ENCODE assay signal across 14 cellular contexts in genomic region chr2:71675296-71675695, GRCh38.
DNase-seq lines count a peak whose midpoint lies in the region; ATAC-seq, FAIRE-seq and TF ChIP-seq lines count a peak whose summit lies in the region.
"Had no signal": no experiment of that assay in that cellular context is flagged by ENCODE, and none has a peak within 500 bp of the region (broad histone marks: within the 10 kb centered on the region; RNA-seq: fewer than 3 reads in every experiment).

No MANE protein-coding gene starts in this region.

- intact Hi-C loops in PC-9 (cut with micrococcal nuclease; ENCODE audit: unreplicated experiment), result no loop called here
- intact Hi-C loops in activated CD4-positive, alpha-beta T cell treated with anti-CD3 and anti-CD28 coated beads for 36 hours (cut with DNase I, micrococcal nuclease), result no loop called here

- no TSS peak for BruUV-seq in PC-9 (replicated peaks; lab: Mats Ljungman, UMichigan)

- no peaks in the 10 kb centered on the region for H3K36me3 ChIP-seq in PC-9 (ENCODE audit: low read depth)
- H3K36me3 ChIP-seq in keratinocyte (ENCODE audit: control insufficient read depth in 2 of 2, extremely low read depth in 1 of 2, insufficient read depth in 2 of 2, low read length in 2 of 2), result no peaks in the 10 kb centered on the region
- H3K36me3 ChIP-seq in upper lobe of left lung, result peaks cover 0 to 37% (median 5%) of the 10 kb centered on the region in 4 donors
- H3K36me3 ChIP-seq: thoracic aorta had no signal

- no peak overlapping the region for H3K27ac Mint-ChIP-seq in activated T-cell treated with anti-CD3 and anti-CD28 coated beads, Interleukin-2, amount 50 U/mL, for 72 hours
- no peak overlapping the region for H3K27ac Mint-ChIP-seq in activated CD4-positive, alpha-beta T cell treated with anti-CD3 and anti-CD28 coated beads for 36 hours

- H2AFZ ChIP-seq in PC-9 (no peak overlapping the region), keratinocyte (ENCODE audit: control insufficient read depth, low read length) (no peak overlapping the region)

- dilution Hi-C loops in keratinocyte (cut with MboI; ENCODE audit: extremely low pct_ligation_motif_present, low sequenced_read_pairs), result no loop called here

- H3K9me2 ChIP-seq in PC-9 (ENCODE audit: insufficient read depth), result no peaks in the 10 kb centered on the region

- POLR2A ChIA-PET in PC-9 (lab: Charles Lee; ENCODE audit: unreplicated experiment), result no interaction called here
- POLR2A ChIA-PET in activated CD4-positive, alpha-beta T cell treated with anti-CD3 and anti-CD28 coated beads for 36 hours (lab: Charles Lee), result no interaction called here

- WGBS in upper lobe of left lung, 2 donors, result 73 to 76% methylated on average over 9 of the region's 9 CpGs

- H3K9me1 ChIP-seq in keratinocyte (ENCODE audit: control insufficient read depth, extremely low read depth, insufficient read depth, low read length), result no peaks in the 10 kb centered on the region

- H3K9me3 ChIP-seq in PC-9 (ENCODE audit: insufficient read depth, low read depth) (no peaks in the 10 kb centered on the region), keratinocyte (ENCODE audit: control insufficient read depth, low read depth, low read length) (no peaks in the 10 kb centered on the region), upper lobe of left lung (no peaks in the 10 kb centered on the region)
- H3K9me3 ChIP-seq: esophagus squamous epithelium, thoracic aorta had no signal

- H3K36me3 Mint-ChIP-seq in activated T-cell treated with anti-CD3 and anti-CD28 coated beads, Interleukin-2, amount 50 U/mL, for 72 hours (ENCODE audit: insufficient read depth in 2 of 2), result no peaks in the 10 kb centered on the region
- no peaks in the 10 kb centered on the region for H3K36me3 Mint-ChIP-seq in activated CD4-positive, alpha-beta T cell treated with anti-CD3 and anti-CD28 coated beads for 36 hours (ENCODE audit: low read depth)

- no peak overlapping the region for H3K4me3 ChIP-seq in PC-9
- H3K4me3 ChIP-seq in keratinocyte (ENCODE audit: control insufficient read depth in 2 of 3, extremely low read depth in 1 of 3, insufficient read depth in 2 of 3, low read depth in 1 of 3, low read length in 3 of 3), result no peak overlapping the region
- no peak overlapping the region for H3K4me3 ChIP-seq in upper lobe of left lung
- H3K4me3 ChIP-seq: esophagus squamous epithelium, SK-N-MC, thoracic aorta had no signal

- H3K4me1 ChIP-seq in PC-9 (replicated peaks; ENCODE audit: insufficient read depth), result 0 out of 2 replicates have a peak, but pooled peaks cover 7% of the 10 kb centered on the region
- peaks cover 10% of the 10 kb centered on the region for H3K4me1 ChIP-seq in keratinocyte (ENCODE audit: control insufficient read depth, extremely low read depth, insufficient read depth, low read length)
- H3K4me1 ChIP-seq in upper lobe of left lung, result peaks cover 3 to 14% (median 5%) of the 10 kb centered on the region in 4 donors

- H3K4me3 Mint-ChIP-seq in activated T-cell treated with anti-CD3 and anti-CD28 coated beads, Interleukin-2, amount 50 U/mL, for 72 hours, result no peak overlapping the region
- no peak overlapping the region for H3K4me3 Mint-ChIP-seq in activated CD4-positive, alpha-beta T cell treated with anti-CD3 and anti-CD28 coated beads for 36 hours

- H3K4me2 ChIP-seq in PC-9 (no peak overlapping the region), keratinocyte (ENCODE audit: control insufficient read depth, extremely low read depth, insufficient read depth, low read depth, low read length) (peak overlapping the region; percentile 61)

- TF ChIP-seq CTCF in PC-9 (conservative IDR thresholded peaks at IDR 0.05) (no peak), keratinocyte (optimal IDR thresholded peaks at IDR 0.05 in 1 of 3, IDR thresholded peaks at IDR 0.05 in 1 of 3, conservative IDR thresholded peaks at IDR 0.05 in 1 of 3; ENCODE audit: extremely low read depth in 1 of 3, insufficient read depth in 2 of 3, low read length in 3 of 3) (no peak), upper lobe of left lung (IDR thresholded peaks at IDR 0.05) (peak in 1 of 6 experiments; percentile 14)

- H3F3A ChIP-seq in PC-9 (ENCODE audit: insufficient read depth, low read depth), result no peaks in the 10 kb centered on the region

- no peak for ATAC-seq in activated T-cell treated with anti-CD3 and anti-CD28 coated beads, Interleukin-2, amount 50 U/mL, for 72 hours (replicated peaks in 1 of 2)
- ATAC-seq in upper lobe of left lung (ENCODE audit: low FRiP score in 2 of 2), result peak; percentile 48 to 88
- ATAC-seq in activated CD4-positive, alpha-beta T cell treated with anti-CD3 and anti-CD28 coated beads for 36 hours, result no peak

- FAIRE-seq in keratinocyte (lab: Jason Lieb, UNC), result peak; percentile 39

- H4K20me1 ChIP-seq in PC-9 (ENCODE audit: insufficient read depth) (no peaks in the 10 kb centered on the region), keratinocyte (ENCODE audit: control insufficient read depth, extremely low read depth, insufficient read depth, low read length) (no peaks in the 10 kb centered on the region)

- H3K9me3 Mint-ChIP-seq in activated T-cell treated with anti-CD3 and anti-CD28 coated beads, Interleukin-2, amount 50 U/mL, for 72 hours, result no peaks in the 10 kb centered on the region
- H3K9me3 Mint-ChIP-seq in activated CD4-positive, alpha-beta T cell treated with anti-CD3 and anti-CD28 coated beads for 36 hours (ENCODE audit: low read depth), result no peaks in the 10 kb centered on the region

- peaks cover 6% of the 10 kb centered on the region for H3K27me3 Mint-ChIP-seq in activated T-cell treated with anti-CD3 and anti-CD28 coated beads, Interleukin-2, amount 50 U/mL, for 72 hours (ENCODE audit: low read depth)
- peaks cover 7% of the 10 kb centered on the region for H3K27me3 Mint-ChIP-seq in activated CD4-positive, alpha-beta T cell treated with anti-CD3 and anti-CD28 coated beads for 36 hours

- H3K79me2 ChIP-seq in PC-9 (ENCODE audit: low read depth) (no peaks in the 10 kb centered on the region), keratinocyte (ENCODE audit: control insufficient read depth, insufficient read depth, low read length) (no peaks in the 10 kb centered on the region)

- no peak for TF ChIP-seq EP300 in upper lobe of left lung (IDR thresholded peaks at IDR 0.05)

- H3K27ac ChIP-seq in PC-9 (no peak overlapping the region), keratinocyte (ENCODE audit: control insufficient read depth, insufficient read depth, low read length) (no peak overlapping the region), upper lobe of left lung (peak overlapping the region in 2 of 4 donors; percentile 29 to 42)
- H3K27ac ChIP-seq: esophagus squamous epithelium, SK-N-MC, thoracic aorta had no signal

- H3K9ac ChIP-seq in keratinocyte (ENCODE audit: control insufficient read depth, extremely low read depth, insufficient read depth, low read length), result no peak overlapping the region

- no peaks in the 10 kb centered on the region for H3K27me3 ChIP-seq in PC-9 (ENCODE audit: insufficient read depth, low read depth)
- no peaks in the 10 kb centered on the region for H3K27me3 ChIP-seq in keratinocyte (ENCODE audit: control insufficient read depth, extremely low read depth, insufficient read depth, low read length)
- H3K27me3 ChIP-seq in upper lobe of left lung, result no peaks in the 10 kb centered on the region
- H3K27me3 ChIP-seq: esophagus squamous epithelium had no signal

- no peak for TF ChIP-seq POLR2A in upper lobe of left lung (IDR thresholded peaks at IDR 0.05)

- peak; percentile 1 to 10 for DNase-seq in activated T-cell treated with anti-CD3 and anti-CD28 coated beads, Interleukin-2, amount 50 U/mL, for 48 hours
- no peak for DNase-seq in activated T-cell treated with anti-CD3 and anti-CD28 coated beads, Interleukin-2, amount 50 U/mL, for 72 hours
- DNase-seq in PC-9, result peak; percentile 64 to 66
- DNase-seq in keratinocyte (ENCODE audit: low read depth, low spot score), result peak; percentile 40
- DNase-seq in upper lobe of left lung, result peak in 1 of 2 donors; percentile 90
- DNase-seq in activated CD4-positive, alpha-beta T cell treated with anti-CD3 and anti-CD28 coated beads for 36 hours, result no peak
- DNase-seq in retina, result no peak
- DNase-seq in NCI-H1092 treated with DMSO at 0.1 percent for 48 hours (lab: John Stamatoyannopoulos, UW), result no peak
- DNase-seq: esophagus squamous epithelium; midbrain; NCI-H526 treated with DMSO at 0.1 percent for 48 hours; stimulated activated CD4-positive, alpha-beta T cell treated with anti-CD3 and anti-CD28 coated beads, Interleukin-12 subunit alpha, Interleukin-12 subunit beta, amount 100 ng/mL, for 4 hours had no signal

- CTCF ChIA-PET in PC-9 (lab: Charles Lee), result no interaction called here
- CTCF ChIA-PET in activated CD4-positive, alpha-beta T cell treated with anti-CD3 and anti-CD28 coated beads for 36 hours (lab: Charles Lee), result no interaction called here

- H3K4me1 Mint-ChIP-seq in activated T-cell treated with anti-CD3 and anti-CD28 coated beads, Interleukin-2, amount 50 U/mL, for 72 hours (ENCODE audit: low read depth), result no peaks in the 10 kb centered on the region
- no peaks in the 10 kb centered on the region for H3K4me1 Mint-ChIP-seq in activated CD4-positive, alpha-beta T cell treated with anti-CD3 and anti-CD28 coated beads for 36 hours

Comparison
In these comparisons a context has a peak if more than half of its experiments do, and no peak if none do; other contexts are left out.
1. DNase-seq: peak in activated T-cell treated with anti-CD3 and anti-CD28 coated beads, Interleukin-2, amount 50 U/mL, for 48 hours (2 of 2), PC-9 (2 of 2) and keratinocyte (single experiment); none in activated T-cell treated with anti-CD3 and anti-CD28 coated beads, Interleukin-2, amount 50 U/mL, for 72 hours (0 of 2), activated CD4-positive, alpha-beta T cell treated with anti-CD3 and anti-CD28 coated beads for 36 hours (single experiment), retina (single experiment) and NCI-H1092 treated with DMSO at 0.1 percent for 48 hours (single experiment).
2. ATAC-seq: peak in upper lobe of left lung (2 of 2); none in activated T-cell treated with anti-CD3 and anti-CD28 coated beads, Interleukin-2, amount 50 U/mL, for 72 hours (0 of 2) and activated CD4-positive, alpha-beta T cell treated with anti-CD3 and anti-CD28 coated beads for 36 hours (single experiment).